18 cellular contexts compared by ENCODE assay signal in the genomic region with DNA sequence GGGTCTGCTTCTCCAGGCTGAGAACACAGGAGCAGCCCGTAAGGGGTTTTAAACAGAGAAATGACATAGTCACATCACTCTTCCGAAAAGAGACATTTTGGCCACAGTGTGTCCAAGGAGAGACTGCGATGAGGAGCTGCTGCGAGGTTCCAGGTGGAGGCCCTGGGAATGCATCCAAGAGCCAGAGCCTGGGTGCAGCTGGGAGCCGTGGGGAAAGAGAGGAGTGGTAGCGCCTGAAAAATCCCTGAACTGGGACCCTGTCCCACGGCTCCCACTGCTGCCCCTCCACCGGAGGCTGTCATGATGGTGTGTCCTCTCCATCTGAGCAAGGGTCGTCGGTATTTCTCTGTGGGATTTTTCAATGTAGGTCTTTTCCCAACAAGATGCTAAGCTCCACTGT.
DNase-seq lines count a peak whose midpoint lies in the region; TF ChIP-seq lines count a peak whose summit lies in the region.
"Had no signal": no experiment of that assay in that cellular context is flagged by ENCODE, and none has a peak within 500 bp of the region (broad histone marks: within the 10 kb centered on the region; RNA-seq: fewer than 3 reads in every experiment).

No MANE protein-coding gene starts in this region.

- no peaks in the 10 kb centered on the region for H3K9me3 ChIP-seq in colonic mucosa
- no peaks in the 10 kb centered on the region for H3K9me3 ChIP-seq in neural progenitor cell (ENCODE audit: low read depth)

- intact Hi-C loops in colonic mucosa (cut with DNase I) = no loop called here

- no peak overlapping the region for H3K4me3 ChIP-seq in colonic mucosa
- H3K4me3 ChIP-seq in neural progenitor cell = no peak overlapping the region
- H3K4me3 ChIP-seq: PC-9 had no signal

- H2AFZ ChIP-seq in neural progenitor cell (replicated peaks) = no peak overlapping the region
- H2AFZ ChIP-seq: PC-9 had no signal

- H3K27me3 ChIP-seq in colonic mucosa (no peaks in the 10 kb centered on the region), neural progenitor cell (no peaks in the 10 kb centered on the region)

- H3K9ac ChIP-seq in colonic mucosa (ENCODE audit: low read depth in 2 of 2, low read length in 2 of 2) = no peak overlapping the region
- no peak overlapping the region for H3K9ac ChIP-seq in neural progenitor cell
- H3K9ac ChIP-seq: KMS-11 had no signal

- no peak overlapping the region for H3K27ac Mint-ChIP-seq in neural progenitor cell

- H4K20me1 ChIP-seq in neural progenitor cell (ENCODE audit: low read depth) = no peaks in the 10 kb centered on the region

- no peak overlapping the region for H3K4me3 Mint-ChIP-seq in neural progenitor cell
- H3K4me3 Mint-ChIP-seq: H9 had no signal

- H3K4me1 ChIP-seq in colonic mucosa = no peaks in the 10 kb centered on the region
- H3K4me1 ChIP-seq in neural progenitor cell = no peaks in the 10 kb centered on the region

- no peaks in the 10 kb centered on the region for H3K36me3 Mint-ChIP-seq in neural progenitor cell

- peak; percentile 20 for DNase-seq in activated CD8-positive, alpha-beta memory T cell treated with anti-CD3 and anti-CD28 coated beads, Interleukin-2, amount 50 U/mL, for 48 hours
- DNase-seq in colonic mucosa (peak; percentile 2), mesenteric fat pad (ENCODE audit: low spot score) (peak; percentile 73), ureter (ENCODE audit: low spot score) (peak; percentile 17), neural progenitor cell (ENCODE audit: low spot score) (no peak), SKM-1 (lab: John Stamatoyannopoulos, UW; ENCODE audit: unreplicated experiment) (no peak), GM03348 (ENCODE audit: low spot score) (no peak)
- DNase-seq: ACHN, AML-193, H9, NCI-H1417, NCI-H187, NCI-H226, NCI-H524 treated with DMSO at 0.1 percent for 48 hours, PC-9 had no signal

- H3K27ac ChIP-seq in colonic mucosa = no peak overlapping the region
- H3K27ac ChIP-seq in neural progenitor cell = no peak overlapping the region
- H3K27ac ChIP-seq: C4-2B, HL-60, KMS-11, PC-9 had no signal

- H3K36me3 ChIP-seq in colonic mucosa (no peaks in the 10 kb centered on the region), neural progenitor cell (no peaks in the 10 kb centered on the region)

- peaks cover 15% of the 10 kb centered on the region for H3K4me1 Mint-ChIP-seq in neural progenitor cell

- no peak for TF ChIP-seq CTCF in colonic mucosa (IDR thresholded peaks at IDR 0.05)
- TF ChIP-seq CTCF in neural progenitor cell (IDR thresholded peaks at IDR 0.05) = no peak

- H3F3A ChIP-seq in neural progenitor cell (ENCODE audit: low read depth) = no peaks in the 10 kb centered on the region

- no peaks in the 10 kb centered on the region for H3K9me3 Mint-ChIP-seq in neural progenitor cell
- H3K9me3 Mint-ChIP-seq: H9 had no signal

- no peak overlapping the region for H3K4me2 ChIP-seq in neural progenitor cell
- H3K4me2 ChIP-seq: KMS-11, PC-9 had no signal

- H3K79me2 ChIP-seq in neural progenitor cell (ENCODE audit: low read depth) = no peaks in the 10 kb centered on the region

- peaks cover 11% of the 10 kb centered on the region for H3K27me3 Mint-ChIP-seq in neural progenitor cell (ENCODE audit: insufficient read depth, low read depth)

Comparison
In these comparisons a context has a peak if more than half of its experiments do, and no peak if none do; other contexts are left out.
1. DNase-seq: peak in activated CD8-positive, alpha-beta memory T cell treated with anti-CD3 and anti-CD28 coated beads, Interleukin-2, amount 50 U/mL, for 48 hours (single experiment), colonic mucosa (single experiment), mesenteric fat pad (single experiment) and ureter (single experiment); none in neural progenitor cell (single experiment), SKM-1 (single experiment) and GM03348 (single experiment).